ENCODE assay signal across 15 cellular contexts in genomic region chr11:22778642-22779041, GRCh38. TPM values are rescaled to one million over a fixed set of nuclear protein-coding genes. Genes with fewer than 3 reads are reported as not detected.
DNase-seq lines count a peak whose midpoint lies in the region; ATAC-seq, FAIRE-seq and TF ChIP-seq lines count a peak whose summit lies in the region.
"Had no signal": no experiment of that assay in that cellular context is flagged by ENCODE, and none has a peak within 500 bp of the region (broad histone marks: within the 10 kb centered on the region; RNA-seq: fewer than 3 reads in every experiment).

No MANE protein-coding gene starts in this region.

- H2AFZ ChIP-seq in KMS-11 (ENCODE audit: low read depth), result no peak overlapping the region

- H3K27ac ChIP-seq in KMS-11 (no peak overlapping the region; the same call in 1 of the 2 replicates), layer of hippocampus (ENCODE audit: low read depth, low read length) (peak overlapping the region; percentile 60), lower lobe of right lung (no peak overlapping the region)
- H3K27ac ChIP-seq: testis had no signal

- intact Hi-C loops in lower lobe of right lung (cut with DNase I) (no loop called here), Right ventricle myocardium inferior (cut with DNase I) (no loop called here)
- intact Hi-C loops in activated T-helper 2 cell treated with anti-CD3 and anti-CD28 coated beads, Interferon-gamma antibody, Interleukin-2, Interleukin-4, amounts not matched to agents 10 μg/mL and 5 μg/mL and 100 μg/mL, durations not matched to agents 14 hours and 24 hours and 36 hours (cut with micrococcal nuclease), result no loop called here

- DNase-seq in D721Med (ENCODE audit: insufficient read length, low spot score) (no peak), RPMI8226 (peak; percentile 15), lower lobe of right lung (no peak), Right ventricle myocardium inferior (ENCODE audit: missing footprints) (no peak)
- DNase-seq in activated T-helper 2 cell treated with anti-CD3 and anti-CD28 coated beads, Interferon-gamma antibody, Interleukin-2, Interleukin-4, amounts not matched to agents 10 μg/mL and 5 μg/mL and 100 μg/mL, durations not matched to agents 14 hours and 24 hours and 36 hours (ENCODE audit: low spot score), result no peak
- no peak for DNase-seq in activated CD4-positive, alpha-beta T cell treated with anti-CD3 and anti-CD28 coated beads for 1 hour
- DNase-seq: activated CD4-positive, alpha-beta T cell treated with anti-CD3 and anti-CD28 coated beads, Interleukin-2, amount 10 ng/mL, durations not matched to agents 7 days and 5 days; C1 segment of cervical spinal cord; SHP77 treated with DMSO at 0.1 percent for 48 hours; testis had no signal

- H3K4me3 ChIP-seq in KMS-11 (IDR thresholded peaks at IDR 0.05; ENCODE audit: insufficient read depth, low read depth, low read length) (no peak overlapping the region), lower lobe of right lung (no peak overlapping the region)
- H3K4me3 ChIP-seq: testis had no signal

- no peaks in the 10 kb centered on the region for H3K9me3 Mint-ChIP-seq in activated T-helper 2 cell treated with anti-CD3 and anti-CD28 coated beads, Interferon-gamma antibody, Interleukin-2, Interleukin-4, amounts not matched to agents 10 μg/mL and 5 μg/mL and 100 μg/mL, durations not matched to agents 14 hours and 24 hours and 36 hours
- H3K9me3 Mint-ChIP-seq: activated CD4-positive, alpha-beta T cell treated with anti-CD3 and anti-CD28 coated beads, Interleukin-2, amount 10 ng/mL, durations not matched to agents 7 days and 5 days; dendritic cell treated with granulocyte-macrophage colony-stimulating factor and Interleukin-4, amounts not matched to agents 40 ng/mL and 50 ng/mL, for 4 days; memory B cell had no signal

- H3K27me3 ChIP-seq in KMS-11 (ENCODE audit: insufficient read depth, low read depth) (no peaks in the 10 kb centered on the region), layer of hippocampus (ENCODE audit: control insufficient read depth, insufficient read depth, low read length) (no peaks in the 10 kb centered on the region), lower lobe of right lung (ENCODE audit: low read depth) (no peaks in the 10 kb centered on the region)
- H3K27me3 ChIP-seq: testis had no signal

- H3K4me1 ChIP-seq in KMS-11 (ENCODE audit: low read depth, poor library complexity, severe bottlenecking), result peaks cover 27% of the 10 kb centered on the region
- H3K4me1 ChIP-seq in lower lobe of right lung, result no peaks in the 10 kb centered on the region
- H3K4me1 ChIP-seq: testis had no signal

- H3K9ac ChIP-seq in KMS-11, result no peak overlapping the region

- no peaks in the 10 kb centered on the region for H3K9me3 ChIP-seq in lower lobe of right lung
- H3K9me3 ChIP-seq: testis had no signal

- ATAC-seq in lower lobe of right lung (no peak), Right ventricle myocardium inferior (no peak)

- H4K20me1 ChIP-seq in KMS-11 (ENCODE audit: insufficient read depth), result no peaks in the 10 kb centered on the region

- no peak overlapping the region for H3K27ac Mint-ChIP-seq in activated T-helper 2 cell treated with anti-CD3 and anti-CD28 coated beads, Interferon-gamma antibody, Interleukin-2, Interleukin-4, amounts not matched to agents 10 μg/mL and 5 μg/mL and 100 μg/mL, durations not matched to agents 14 hours and 24 hours and 36 hours
- H3K27ac Mint-ChIP-seq: activated CD4-positive, alpha-beta T cell treated with anti-CD3 and anti-CD28 coated beads, Interleukin-2, amount 10 ng/mL, durations not matched to agents 7 days and 5 days; activated naive CD8-positive, alpha-beta T cell; dendritic cell treated with granulocyte-macrophage colony-stimulating factor and Interleukin-4, amounts not matched to agents 40 ng/mL and 50 ng/mL, for 4 days; memory B cell had no signal

- no peak overlapping the region for H3K4me3 Mint-ChIP-seq in activated T-helper 2 cell treated with anti-CD3 and anti-CD28 coated beads, Interferon-gamma antibody, Interleukin-2, Interleukin-4, amounts not matched to agents 10 μg/mL and 5 μg/mL and 100 μg/mL, durations not matched to agents 14 hours and 24 hours and 36 hours (ENCODE audit: low read depth)
- H3K4me3 Mint-ChIP-seq: activated CD4-positive, alpha-beta T cell treated with anti-CD3 and anti-CD28 coated beads, Interleukin-2, amount 10 ng/mL, durations not matched to agents 7 days and 5 days; activated naive CD8-positive, alpha-beta T cell; dendritic cell treated with granulocyte-macrophage colony-stimulating factor and Interleukin-4, amounts not matched to agents 40 ng/mL and 50 ng/mL, for 4 days; memory B cell had no signal

- H3K27me3 Mint-ChIP-seq in activated T-helper 2 cell treated with anti-CD3 and anti-CD28 coated beads, Interferon-gamma antibody, Interleukin-2, Interleukin-4, amounts not matched to agents 10 μg/mL and 5 μg/mL and 100 μg/mL, durations not matched to agents 14 hours and 24 hours and 36 hours (ENCODE audit: low read depth), result no peaks in the 10 kb centered on the region
- H3K27me3 Mint-ChIP-seq: activated CD4-positive, alpha-beta T cell treated with anti-CD3 and anti-CD28 coated beads, Interleukin-2, amount 10 ng/mL, durations not matched to agents 7 days and 5 days; dendritic cell treated with granulocyte-macrophage colony-stimulating factor and Interleukin-4, amounts not matched to agents 40 ng/mL and 50 ng/mL, for 4 days had no signal

- no peak for FAIRE-seq in D721Med (lab: Jason Lieb, UNC)

- H3K36me3 ChIP-seq in KMS-11 (ENCODE audit: insufficient read depth) (no peaks in the 10 kb centered on the region), lower lobe of right lung (no peaks in the 10 kb centered on the region)

- no peaks in the 10 kb centered on the region for H3K79me2 ChIP-seq in KMS-11 (ENCODE audit: insufficient read depth, low read depth)

- no peak overlapping the region for H3K4me2 ChIP-seq in KMS-11

- peak; percentile 13 for TF ChIP-seq CTCF in D721Med (IDR thresholded peaks at IDR 0.05; ENCODE audit: insufficient read depth, missing control alignments)
- TF ChIP-seq CTCF in KMS-11 (conservative IDR thresholded peaks at IDR 0.05; ENCODE audit: low read depth, low read length), result peak; percentile 36; the same call in 1 of the 2 replicates
- TF ChIP-seq CTCF in lower lobe of right lung (IDR thresholded peaks at IDR 0.05), result no peak

- H3K4me1 Mint-ChIP-seq in activated T-helper 2 cell treated with anti-CD3 and anti-CD28 coated beads, Interferon-gamma antibody, Interleukin-2, Interleukin-4, amounts not matched to agents 10 μg/mL and 5 μg/mL and 100 μg/mL, durations not matched to agents 14 hours and 24 hours and 36 hours (ENCODE audit: low read depth), result peaks cover 6% of the 10 kb centered on the region

- H3K36me3 Mint-ChIP-seq in activated T-helper 2 cell treated with anti-CD3 and anti-CD28 coated beads, Interferon-gamma antibody, Interleukin-2, Interleukin-4, amounts not matched to agents 10 μg/mL and 5 μg/mL and 100 μg/mL, durations not matched to agents 14 hours and 24 hours and 36 hours (ENCODE audit: low read depth), result no peaks in the 10 kb centered on the region
- H3K36me3 Mint-ChIP-seq: activated naive CD8-positive, alpha-beta T cell; memory B cell had no signal

RNA-seq across cellular contexts. Expression of gene SVIP, which starts 51.0 kb away (rescaled TPM):
- total RNA-seq in lower lobe of right lung, result 27.1 TPM
- 42.3 and 43.1 TPM in 2 replicates for total RNA-seq in activated T-helper 2 cell treated with anti-CD3 and anti-CD28 coated beads, Interferon-gamma antibody, Interleukin-2, Interleukin-4, amounts not matched to agents 10 μg/mL and 5 μg/mL and 100 μg/mL, durations not matched to agents 14 hours and 24 hours and 36 hours
- 24.9 TPM for total RNA-seq in Right ventricle myocardium inferior
